12 cellular contexts compared by ENCODE assay signal in the genomic region with DNA sequence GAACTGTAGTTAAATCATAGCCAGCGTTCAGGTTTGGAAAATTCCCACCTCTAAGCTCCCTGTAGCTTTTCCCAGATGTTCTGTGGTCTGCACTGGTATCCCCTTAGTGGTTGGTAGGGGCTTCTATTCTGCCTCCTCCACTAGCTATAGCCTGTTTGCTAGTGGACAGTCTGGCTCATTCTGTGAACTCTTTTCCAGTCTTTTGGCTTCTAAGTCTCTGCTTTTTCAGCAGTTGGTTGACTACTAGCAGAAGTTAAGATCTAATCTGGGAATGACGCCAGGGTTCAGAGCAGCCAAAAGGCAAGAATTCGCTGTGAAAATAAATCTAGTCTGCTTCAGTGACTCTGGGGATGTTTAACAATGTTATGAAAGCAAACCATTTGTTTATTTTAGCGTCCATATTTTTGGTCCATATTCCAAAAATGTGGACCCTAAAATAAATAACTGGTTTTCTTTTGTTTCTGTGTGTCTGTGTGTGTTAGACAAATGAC.
A peak's percentile ranks its signal among the peaks of the same experiment; 100 is the strongest.
DNase-seq lines count a peak whose midpoint lies in the region; ATAC-seq and FAIRE-seq lines count a peak whose summit lies in the region.
"Had no signal": no experiment of that assay in that cellular context is flagged by ENCODE, and none has a peak within 500 bp of the region (broad histone marks: within the 10 kb centered on the region; RNA-seq: fewer than 3 reads in every experiment).

No MANE protein-coding gene starts in this region.

- in situ Hi-C loops in ACHN (cut with HindIII; ENCODE audit: low pct_ligation_motif_present, low pct_unique_long_range_greater_than_20kb, low sequenced_read_pairs): no loop called here

- ATAC-seq in HG02642 (IDR thresholded peaks at IDR 0.05; ENCODE audit: poor library complexity, unreplicated experiment): no peak
- no peak for ATAC-seq in HG03095 (IDR thresholded peaks at IDR 0.05; ENCODE audit: unreplicated experiment)
- ATAC-seq in GM19023 (IDR thresholded peaks at IDR 0.05; ENCODE audit: unreplicated experiment): no peak

- peak; percentile 7 for DNase-seq in ACHN
- peak; percentile 68 for DNase-seq in NCI-H1092 treated with DMSO at 0.1 percent for 48 hours (lab: John Stamatoyannopoulos, UW)
- DNase-seq in midbrain (lab: John Stamatoyannopoulos, UW): peak; percentile 15
- no peak for DNase-seq in NCI-H2029 (lab: John Stamatoyannopoulos, UW)
- DNase-seq: effector CD8-positive, alpha-beta T cell; NCI-H146; SHP77; transverse colon had no signal

- FAIRE-seq in endometrium (lab: Jason Lieb, UNC): peak; percentile 94
